In genomic region chr10:89574348-89574747, GRCh38 we compare ENCODE assay signal across 24 cellular contexts. TPM values are rescaled to one million over a fixed set of nuclear protein-coding genes. Genes with fewer than 3 reads are reported as not detected.
DNase-seq lines count a peak whose midpoint lies in the region; FAIRE-seq and TF ChIP-seq lines count a peak whose summit lies in the region.
"Had no signal": no experiment of that assay in that cellular context is flagged by ENCODE, and none has a peak within 500 bp of the region (broad histone marks: within the 10 kb centered on the region; RNA-seq: fewer than 3 reads in every experiment).

No MANE protein-coding gene starts in this region.

- H3K36me3 ChIP-seq in SJCRH30 (no peaks in the 10 kb centered on the region), skeletal muscle satellite cell (ENCODE audit: insufficient read depth, low read length) (no peaks in the 10 kb centered on the region)
- H3K36me3 ChIP-seq: breast epithelium, gastrocnemius medialis, uterus had no signal

- H3K4me2 ChIP-seq in skeletal muscle satellite cell (ENCODE audit: low read length): peak overlapping the region; percentile 3

- H3K9ac ChIP-seq in skeletal muscle satellite cell (ENCODE audit: low read depth, low read length): no peak overlapping the region

- H3K4me3 ChIP-seq in SJCRH30 (no peak overlapping the region), fibroblast of the aortic adventitia (ENCODE audit: low read depth, low read length) (no peak overlapping the region), skeletal muscle satellite cell (ENCODE audit: low read length) (no peak overlapping the region)
- H3K4me3 ChIP-seq: breast epithelium, gastrocnemius medialis, uterus had no signal

- no peak for TF ChIP-seq CTCF in fibroblast of the aortic adventitia (IDR thresholded peaks at IDR 0.05; ENCODE audit: insufficient read depth, low read length)

- no peaks in the 10 kb centered on the region for H3K27me3 ChIP-seq in SJCRH30
- no peaks in the 10 kb centered on the region for H3K27me3 ChIP-seq in skeletal muscle satellite cell (ENCODE audit: control insufficient read depth, insufficient read depth, low read length)
- H3K27me3 ChIP-seq: breast epithelium, gastrocnemius medialis, uterus had no signal

- H3K27ac ChIP-seq in SJCRH30 (peak overlapping the region; percentile 89), substantia nigra (ENCODE audit: low read depth, low read length, poor library complexity, severe bottlenecking) (no peak overlapping the region)
- H3K27ac ChIP-seq: breast epithelium, gastrocnemius medialis, uterus had no signal

- DNase-seq in NCI-H1105 treated with DMSO at 0.1 percent for 48 hours (lab: John Stamatoyannopoulos, UW) (peak; percentile 2), NCI-H1105 (lab: John Stamatoyannopoulos, UW) (no peak), SJCRH30 (peak; percentile 55 to 76), fibroblast of the aortic adventitia (ENCODE audit: low read depth) (peak; percentile 52), substantia nigra (lab: John Stamatoyannopoulos, UW) (no peak), NCI-H510A treated with DMSO at 0.1 percent for 48 hours (lab: John Stamatoyannopoulos, UW) (no peak), HTR-8/SVneo (ENCODE audit: insufficient read length, low spot score) (no peak)
- DNase-seq: 8988T; activated CD4-positive, alpha-beta T cell treated with anti-CD3 and anti-CD28 coated beads, Interleukin-2, amount 10 ng/mL, durations not matched to agents 7 days and 5 days; activated CD8-positive, alpha-beta memory T cell treated with anti-CD3 and anti-CD28 coated beads, Interleukin-2, amount 10 ng/mL, durations not matched to agents 7 days and 5 days; activated naive CD4-positive, alpha-beta T cell treated with Interleukin-2 at 50 U/mL for 16 hours; CD4-positive, CD25-positive, alpha-beta regulatory T cell; effector memory CD4-positive, alpha-beta T cell; erythroblast; gastrocnemius medialis; mesenchymal stem cell; NCI-H1436; NCI-H2081 treated with DMSO at 0.1 percent for 48 hours; stimulated activated naive CD4-positive, alpha-beta T cell; T-helper 9 cell; uterus had no signal

- no peaks in the 10 kb centered on the region for H3K9me3 ChIP-seq in SJCRH30 (replicated peaks)
- no peaks in the 10 kb centered on the region for H3K9me3 ChIP-seq in skeletal muscle satellite cell (replicated peaks; ENCODE audit: low read length)
- H3K9me3 ChIP-seq: breast epithelium, gastrocnemius medialis, uterus had no signal

- no peak for FAIRE-seq in HTR-8/SVneo (lab: Jason Lieb, UNC)
- FAIRE-seq: D721Med had no signal

- H3K4me1 ChIP-seq in SJCRH30 (peaks cover 22% of the 10 kb centered on the region), skeletal muscle satellite cell (ENCODE audit: control insufficient read depth, insufficient read depth, low read length) (peaks cover 15% of the 10 kb centered on the region)
- H3K4me1 ChIP-seq: breast epithelium, gastrocnemius medialis, uterus had no signal

RNA-seq across cellular contexts. Expression of gene SLC16A12, which starts 39.0 kb away (rescaled TPM):
- 0.15 and 0.18 TPM in 2 replicates for total RNA-seq in SJCRH30 (2014; rRNA removed; shearing (Covaris generic))
- total RNA-seq in fibroblast of the aortic adventitia (ENCODE audit: low replicate concordance): 0.16 and 0.90 TPM in 2 replicates
- 0.22 and 0.51 TPM in 2 replicates for total RNA-seq in skeletal muscle satellite cell (2012; rRNA removed)
- total RNA-seq: activated CD4-positive, alpha-beta T cell treated with anti-CD3 and anti-CD28 coated beads, Interleukin-2, amount 10 ng/mL, durations not matched to agents 7 days and 5 days; activated CD8-positive, alpha-beta memory T cell treated with anti-CD3 and anti-CD28 coated beads, Interleukin-2, amount 10 ng/mL, durations not matched to agents 7 days and 5 days; CD4-positive, CD25-positive, alpha-beta regulatory T cell had no signal

Comparison
In these comparisons a context has a peak if more than half of its experiments do, and no peak if none do; other contexts are left out.
1. DNase-seq: peak in NCI-H1105 treated with DMSO at 0.1 percent for 48 hours (single experiment), SJCRH30 (2 of 2) and fibroblast of the aortic adventitia (single experiment); none in NCI-H1105 (single experiment), substantia nigra (0 of 49), NCI-H510A treated with DMSO at 0.1 percent for 48 hours (single experiment) and HTR-8/SVneo (single experiment).